In genomic region chr15:98830034-98830634, GRCh38 we compare ENCODE assay signal across 22 cellular contexts.
"Had no signal": no experiment of that assay in that cellular context is flagged by ENCODE, and none has a peak within 500 bp of the region (broad histone marks: within the 10 kb centered on the region; RNA-seq: fewer than 3 reads in every experiment).

No MANE protein-coding gene starts in this region.

- H3K4me3 ChIP-seq: dorsolateral prefrontal cortex, heart right ventricle, mucosa of descending colon, right atrium auricular region, thyroid gland, uterus had no signal

- FAIRE-seq: endometrium, frontal cortex, islet of Langerhans, small intestine had no signal

- H3K27me3 ChIP-seq: dorsolateral prefrontal cortex, heart right ventricle, neutrophil, right atrium auricular region, thyroid gland, uterus had no signal

- H3K27ac ChIP-seq: dorsolateral prefrontal cortex, heart right ventricle, neutrophil, right atrium auricular region, thyroid gland, uterus had no signal

- ATAC-seq: esophagus mucosa; heart right ventricle; left lobe of liver; mucosa of descending colon; naive thymus-derived CD8-positive, alpha-beta T cell had no signal

- H3K4me1 ChIP-seq: heart right ventricle, right atrium auricular region, uterus had no signal

- H3K36me3 ChIP-seq: neutrophil, right atrium auricular region, thyroid gland, uterus had no signal

- DNase-seq: cortex of kidney; dorsolateral prefrontal cortex; effector CD8-positive, alpha-beta T cell; heart right ventricle; hypothalamus; mammary epithelial cell; mucosa of descending colon; naive thymus-derived CD8-positive, alpha-beta T cell; posterior cingulate gyrus; small intestine; stimulated activated CD4-positive, alpha-beta T cell treated with anti-CD3 and anti-CD28 coated beads, Interleukin-12 subunit alpha, Interleukin-12 subunit beta, amount 100 ng/mL, for 4 hours; stimulated activated CD4-positive, alpha-beta T cell treated with anti-CD3 and anti-CD28 coated beads, Interleukin-2, amount 100 ng/mL, for 48 hours; stimulated activated naive CD4-positive, alpha-beta T cell treated with Interleukin-2 at 50 U/mL for 16 hours; thyroid gland; uterus had no signal

- H3K9me3 ChIP-seq: thyroid gland had no signal
